18 cellular contexts compared by ENCODE assay signal in genomic region chr2:105689484-105689883, GRCh38. TPM values are rescaled to one million over a fixed set of nuclear protein-coding genes. Genes with fewer than 3 reads are reported as not detected.
DNase-seq lines count a peak whose midpoint lies in the region; ATAC-seq, FAIRE-seq and TF ChIP-seq lines count a peak whose summit lies in the region.
"Had no signal": no experiment of that assay in that cellular context is flagged by ENCODE, and none has a peak within 500 bp of the region (broad histone marks: within the 10 kb centered on the region; RNA-seq: fewer than 3 reads in every experiment).

No MANE protein-coding gene starts in this region.

- FAIRE-seq in GM12892 (lab: Jason Lieb, UNC) = peak; percentile 78
- peak; percentile 41 for FAIRE-seq in GM12878 (lab: Jason Lieb, UNC)
- FAIRE-seq: H1 had no signal

- no peak overlapping the region for H3K18ac ChIP-seq in mesendoderm (ENCODE audit: low read length)

- H4K20me1 ChIP-seq in GM12878 (ENCODE audit: control insufficient read depth, insufficient read depth) = no peaks in the 10 kb centered on the region

- H3K4ac ChIP-seq in mesendoderm (ENCODE audit: low read depth, low read length) = no peak overlapping the region

- SMC1A ChIA-PET in GM12878 (lab: Charles Lee; ENCODE audit: uncharacterized antibody, unreplicated experiment) = no interaction called here

- TF ChIP-seq CTCF in GM12878 (IDR thresholded peaks at IDR 0.05 in 2 of 3, conservative IDR thresholded peaks at IDR 0.05 in 1 of 3; ENCODE audit: control insufficient read depth in 2 of 3, extremely low read depth in 1 of 3, insufficient read depth in 1 of 3, low read depth in 3 of 3, low read length in 3 of 3) (no peak), nephron progenitor cell (IDR thresholded peaks at IDR 0.05) (no peak), GM13976 (IDR thresholded peaks at IDR 0.05; ENCODE audit: borderline replicate concordance, control extremely low read depth, extremely low read depth, insufficient read depth, missing control alignments) (no peak)

- no peak overlapping the region for H4K8ac ChIP-seq in mesendoderm (ENCODE audit: low read depth, low read length)

- H3K4me1 ChIP-seq in GM12878 (ENCODE audit: control insufficient read depth, insufficient read depth, low read length) = no peaks in the 10 kb centered on the region
- H3K4me1 ChIP-seq in mesendoderm (ENCODE audit: control insufficient read depth, low read depth, low read length) = no peaks in the 10 kb centered on the region

- H3K4me3 ChIP-seq in GM12878 (no peak overlapping the region), mesendoderm (ENCODE audit: low read length) (no peak overlapping the region)
- H3K4me3 ChIP-seq: GM23248 had no signal

- POLR2A ChIA-PET in GM12878 (lab: Charles Lee) = no interaction called here
- POLR2A ChIA-PET in naive thymus-derived CD8-positive, alpha-beta T cell (lab: Charles Lee) = no interaction called here

- no peaks in the 10 kb centered on the region for H3K9me3 ChIP-seq in GM12878 (replicated peaks; ENCODE audit: control insufficient read depth, insufficient read depth, low read length)

- H3K79me2 ChIP-seq in GM12878 (ENCODE audit: control insufficient read depth, insufficient read depth, low read length) (no peaks in the 10 kb centered on the region), mesendoderm (ENCODE audit: control insufficient read depth, insufficient read depth, low read length) (no peaks in the 10 kb centered on the region)

- no peak overlapping the region for H3K23ac ChIP-seq in mesendoderm (ENCODE audit: low read length)

- TF ChIP-seq POLR2A in GM12892 (IDR thresholded peaks at IDR 0.05; ENCODE audit: low read depth, low read length) = no peak
- no peak for TF ChIP-seq POLR2A in GM12878 (IDR thresholded peaks at IDR 0.05; ENCODE audit: low read depth, low read length)

- 85% methylated on average over 7 of the region's 7 CpGs for WGBS in GM12878 (ENCODE audit: insufficient coverage, insufficient replicate concordance, low lambda C conversion rate, missing lambda C conversion rate)
- WGBS in mesendoderm (ENCODE audit: extremely low coverage, insufficient coverage, low lambda C conversion rate) = 97% methylated on average over 6 of the region's 7 CpGs

- BruUV-seq in GM12878 (replicated peaks; lab: Mats Ljungman, UMichigan) = no TSS peak

- H2AK5ac ChIP-seq in mesendoderm (ENCODE audit: low read length) = no peak overlapping the region

- H3K27ac ChIP-seq in GM12878 (ENCODE audit: control insufficient read depth, insufficient read depth) (no peak overlapping the region), mesendoderm (ENCODE audit: low read depth, low read length) (no peak overlapping the region)
- H3K27ac ChIP-seq: GM23248 had no signal

- no peak overlapping the region for H3K4me3 Mint-ChIP-seq in nephron progenitor cell
- no peak overlapping the region for H3K4me3 Mint-ChIP-seq in stimulated activated naive B cell treated with anti-CD40 and anti-IgM and Interleukin-4, amounts not matched to agents 10 μg/mL and 1 μg/mL and 100 μg/mL, for 72 hours
- no peak overlapping the region for H3K4me3 Mint-ChIP-seq in naive thymus-derived CD8-positive, alpha-beta T cell
- H3K4me3 Mint-ChIP-seq: CD4-positive, alpha-beta memory T cell had no signal

- H3K27me3 ChIP-seq in GM12878 (replicated peaks in 1 of 2; ENCODE audit: control insufficient read depth in 2 of 2, insufficient read depth in 2 of 2, low read length in 1 of 2) (no peaks in the 10 kb centered on the region), mesendoderm (ENCODE audit: insufficient read depth, low read length, poor library complexity) (no peaks in the 10 kb centered on the region)

- CTCF ChIA-PET in GM12878 (lab: Yijun Ruan, JAX) = no interaction called here

- H4K5ac ChIP-seq in mesendoderm (ENCODE audit: low read length) = no peak overlapping the region

- peaks cover 8% of the 10 kb centered on the region for H3K4me1 Mint-ChIP-seq in nephron progenitor cell
- H3K4me1 Mint-ChIP-seq in stimulated activated naive B cell treated with anti-CD40 and anti-IgM and Interleukin-4, amounts not matched to agents 10 μg/mL and 1 μg/mL and 100 μg/mL, for 72 hours = peaks cover 16 to 31% of the 10 kb centered on the region in 2 donors
- H3K4me1 Mint-ChIP-seq in naive thymus-derived CD8-positive, alpha-beta T cell = peaks cover 0 to 9% (median 1%) of the 10 kb centered on the region in 4 donors

- TF ChIP-seq RAD21 in GM12878 (IDR thresholded peaks at IDR 0.05; ENCODE audit: insufficient read depth, low read depth, low read length) = no peak

- DNase-seq in GM12892 (ENCODE audit: insufficient read length) = no peak
- DNase-seq in GM12878 (ENCODE audit: low read depth, low spot score) = no peak
- DNase-seq in nephron progenitor cell = no peak
- no peak for DNase-seq in stimulated activated naive B cell treated with anti-CD40 and anti-IgM and Interleukin-4, amounts not matched to agents 10 μg/mL and 1 μg/mL and 100 μg/mL, for 72 hours
- no peak for DNase-seq in naive thymus-derived CD8-positive, alpha-beta T cell
- no peak for DNase-seq in mesendoderm
- DNase-seq in GM13976 (ENCODE audit: low spot score) = no peak
- DNase-seq: C1 segment of cervical spinal cord; Calu3; CD4-positive, alpha-beta memory T cell; COR-L47; DMS53; DMS79 treated with DMSO at 0.1 percent for 48 hours; GF-D8; GM23248; H7; HCEC 1CT had no signal

- H3K36me3 Mint-ChIP-seq in nephron progenitor cell (ENCODE audit: low read depth) = no peaks in the 10 kb centered on the region
- no peaks in the 10 kb centered on the region for H3K36me3 Mint-ChIP-seq in stimulated activated naive B cell treated with anti-CD40 and anti-IgM and Interleukin-4, amounts not matched to agents 10 μg/mL and 1 μg/mL and 100 μg/mL, for 72 hours
- no peaks in the 10 kb centered on the region for H3K36me3 Mint-ChIP-seq in naive thymus-derived CD8-positive, alpha-beta T cell
- H3K36me3 Mint-ChIP-seq: CD4-positive, alpha-beta memory T cell had no signal

- H3K56ac ChIP-seq in mesendoderm (ENCODE audit: low read length) = no peak overlapping the region

- in situ Hi-C loops in GM12878 (cut with MboI) = no loop called here
- in situ Hi-C loops in GM13976 (cut with MboI; ENCODE audit: low sequenced_read_pairs, unreplicated experiment) = no loop called here

- no peak overlapping the region for H2BK15ac ChIP-seq in mesendoderm (replicated peaks; ENCODE audit: low read depth)

- ATAC-seq in GM12878 = no peak
- ATAC-seq in stimulated activated naive B cell treated with anti-CD40 and anti-IgM and Interleukin-4, amounts not matched to agents 10 μg/mL and 1 μg/mL and 100 μg/mL, for 72 hours (replicated peaks) = no peak
- no peak for ATAC-seq in naive thymus-derived CD8-positive, alpha-beta T cell

- H3K9ac ChIP-seq in GM12878 (ENCODE audit: control insufficient read depth, insufficient read depth, low read length) (no peak overlapping the region), mesendoderm (ENCODE audit: low read length) (no peak overlapping the region)
- H3K9ac ChIP-seq: GM23248 had no signal

- TF ChIP-seq EP300 in GM12878 (IDR thresholded peaks at IDR 0.05; ENCODE audit: borderline replicate concordance in 1 of 2, control insufficient read depth in 1 of 2, low read depth in 2 of 2, low read length in 2 of 2) = no peak

- intact Hi-C loops in GM12878 (cut with micrococcal nuclease; ENCODE audit: unreplicated experiment) = no loop called here

- H2AFZ ChIP-seq in GM12878 (ENCODE audit: control insufficient read depth, low read depth, low read length) = no peak overlapping the region
- H2AFZ ChIP-seq: GM23248 had no signal

- H3K36me3 ChIP-seq in GM12878 (ENCODE audit: control insufficient read depth in 2 of 2, insufficient read depth in 2 of 2, low read length in 1 of 2) (no peaks in the 10 kb centered on the region), mesendoderm (ENCODE audit: control insufficient read depth, insufficient read depth, low read length) (no peaks in the 10 kb centered on the region)

- no peaks in the 10 kb centered on the region for H3K27me3 Mint-ChIP-seq in nephron progenitor cell (ENCODE audit: low read depth, poor library complexity)
- no peaks in the 10 kb centered on the region for H3K27me3 Mint-ChIP-seq in stimulated activated naive B cell treated with anti-CD40 and anti-IgM and Interleukin-4, amounts not matched to agents 10 μg/mL and 1 μg/mL and 100 μg/mL, for 72 hours
- H3K27me3 Mint-ChIP-seq in naive thymus-derived CD8-positive, alpha-beta T cell = no peaks in the 10 kb centered on the region
- H3K27me3 Mint-ChIP-seq: CD4-positive, alpha-beta memory T cell had no signal

- H3K27ac Mint-ChIP-seq in nephron progenitor cell = peak overlapping the region; percentile 44
- peak overlapping the region; percentile 3 for H3K27ac Mint-ChIP-seq in stimulated activated naive B cell treated with anti-CD40 and anti-IgM and Interleukin-4, amounts not matched to agents 10 μg/mL and 1 μg/mL and 100 μg/mL, for 72 hours
- H3K27ac Mint-ChIP-seq in naive thymus-derived CD8-positive, alpha-beta T cell = peak overlapping the region in 2 of 10 donors; percentile 40 to 48

- no peak overlapping the region for H3K4me2 ChIP-seq in GM12878 (ENCODE audit: control insufficient read depth, insufficient read depth)
- no peak overlapping the region for H3K4me2 ChIP-seq in mesendoderm (ENCODE audit: low read length)

- RAD21 ChIA-PET in GM12878 (lab: Charles Lee; ENCODE audit: unreplicated experiment) = no interaction called here

- H2BK120ac ChIP-seq in mesendoderm (ENCODE audit: low read depth, low read length) = no peak overlapping the region

- H2BK5ac ChIP-seq in mesendoderm (ENCODE audit: low read length) = no peak overlapping the region

- no peaks in the 10 kb centered on the region for H3K79me1 ChIP-seq in mesendoderm (ENCODE audit: low read length)

- H3K9me3 Mint-ChIP-seq in nephron progenitor cell = no peaks in the 10 kb centered on the region
- H3K9me3 Mint-ChIP-seq in stimulated activated naive B cell treated with anti-CD40 and anti-IgM and Interleukin-4, amounts not matched to agents 10 μg/mL and 1 μg/mL and 100 μg/mL, for 72 hours = peaks cover 0 to 4% of the 10 kb centered on the region in 2 donors
- no peaks in the 10 kb centered on the region for H3K9me3 Mint-ChIP-seq in naive thymus-derived CD8-positive, alpha-beta T cell

RNA-seq across cellular contexts. Expression of gene NCK2, which starts 55.2 kb away (rescaled TPM):
- polyA plus RNA-seq in GM12892 (2012; ENCODE audit: missing spikeins) = 26.4 TPM
- 14.3 and 15.4 TPM in 2 replicates for total RNA-seq in GM12878 (2013; cell fraction: nucleolus; rRNA removed)
- total RNA-seq in GM12878 (2014; rRNA removed) = 25.1 and 25.4 TPM in 2 replicates
- total RNA-seq in GM12878 (2014; rRNA removed; fragmentation: Illumina TruSeq; extraction: Trizol) = 13.5 and 15.3 TPM in 2 replicates
- total RNA-seq in GM12878 (2021) = 30.9 and 36.5 TPM in 2 replicates
- 5.6 TPM for polyA plus RNA-seq in GM12878 (2011; ENCODE audit: low read depth)
- 11.6 and 13.0 TPM in 2 replicates for polyA plus RNA-seq in GM12878 (2011; rRNA removed)
- 12.3 and 19.8 TPM in 2 replicates for polyA plus RNA-seq in GM12878 (2011; cell fraction: cytosol; rRNA removed)
- 10.9 and 14.6 TPM in 2 replicates for polyA plus RNA-seq in GM12878 (2011; cell fraction: nucleus; rRNA removed)
- polyA plus RNA-seq in GM12878 (2012) = 19.1 and 19.3 TPM in 2 replicates
- polyA plus RNA-seq in GM12878 (2014; fragmentation: Illumina TruSeq; extraction: Trizol) = 10.1 and 15.4 TPM in 2 replicates
- polyA plus RNA-seq in GM12878 (2014; fragmentation: Nextera tagmentation; extraction: Ambion mirVana) = 1 to 10 TPM; 1.2 to 3.1 TPM
- 28.1 and 31.1 TPM in 2 replicates for polyA plus RNA-seq in GM12878 (2014; rRNA removed)
- 1 to 10 TPM; 5.2 to 7.2 TPM for polyA plus RNA-seq in GM12878 (2016; fragmentation: Nextera tagmentation; extraction: Ambion mirVana)
- 14.9 and 16.7 TPM in 2 replicates for polyA minus RNA-seq in GM12878 (2011; rRNA and poly(A)+ RNA removed)
- 4.4 and 9.6 TPM in 2 replicates for polyA minus RNA-seq in GM12878 (2011; cell fraction: cytosol; rRNA and poly(A)+ RNA removed)
- 8.1 and 14.5 TPM in 2 replicates for polyA minus RNA-seq in GM12878 (2011; cell fraction: nucleus; rRNA and poly(A)+ RNA removed)
- total RNA-seq in naive thymus-derived CD8-positive, alpha-beta T cell = 100 to 1,000 TPM; 119 to 124 TPM
- 100 to 1,000 TPM in 1 of 3 donors, 10 to 100 TPM in 2; 36.6 to 110 (median 67.8) TPM for polyA plus RNA-seq in naive thymus-derived CD8-positive, alpha-beta T cell
- 76.8 TPM for polyA plus RNA-seq in mesendoderm (2013, experiment 1 of 2)
- 75.2 TPM for polyA plus RNA-seq in mesendoderm (2013, experiment 2 of 2)
